In the genomic region with DNA sequence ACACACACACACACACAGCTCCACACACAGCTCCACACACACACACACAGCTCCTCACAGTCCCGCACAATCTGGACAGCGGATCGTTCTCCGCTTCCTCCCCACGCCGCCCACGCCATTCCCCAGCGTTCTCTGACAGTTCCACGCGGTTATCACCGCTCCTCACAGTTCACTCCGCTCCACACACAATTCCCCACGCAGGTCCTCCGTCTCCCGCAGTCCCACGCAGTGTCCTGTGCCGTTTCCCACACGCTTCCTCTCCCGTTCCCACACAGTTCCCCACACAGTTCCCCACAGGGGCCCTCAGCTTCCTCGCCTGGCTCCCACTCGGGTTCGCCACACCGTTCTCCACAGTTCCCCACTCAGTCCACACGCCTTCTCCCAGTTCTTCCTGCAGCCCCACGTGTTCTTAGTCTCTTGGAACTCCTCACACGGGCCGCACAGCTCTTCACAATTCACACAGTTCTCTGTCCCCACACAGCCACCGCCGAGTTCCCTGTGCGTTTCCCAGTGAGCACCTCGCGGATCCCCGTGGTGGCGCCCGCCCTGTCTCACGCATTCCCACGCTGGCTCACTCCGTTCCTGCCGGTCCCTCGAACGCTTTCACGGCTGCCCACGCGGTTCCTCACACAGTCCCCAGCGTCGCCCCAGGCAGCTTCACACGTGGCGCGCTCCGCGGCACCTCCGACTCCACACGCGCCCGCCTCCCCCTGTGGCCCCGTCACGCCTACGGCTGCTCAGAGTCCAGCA, we compare ENCODE assay signal across 17 cellular contexts. TPM values are rescaled to one million over a fixed set of nuclear protein-coding genes. Genes with fewer than 3 reads are reported as not detected.
"Had no signal": no experiment of that assay in that cellular context is flagged by ENCODE, and none has a peak within 500 bp of the region (broad histone marks: within the 10 kb centered on the region; RNA-seq: fewer than 3 reads in every experiment).

No MANE protein-coding gene starts in this region.

- H3K9me3 ChIP-seq: SJCRH30, transverse colon had no signal

- H3K4me3 Mint-ChIP-seq: activated CD4-positive, alpha-beta T cell treated with anti-CD3 and anti-CD28 coated beads, Interleukin-2, amount 10 ng/mL, durations not matched to agents 7 days and 5 days; activated T-cell treated with anti-CD3 and anti-CD28 coated beads, Interleukin-2, amount 50 U/mL, for 72 hours; brain; immature natural killer cell; T-helper 2 cell treated with Interferon-gamma antibody and Interleukin-4, amounts not matched to agents 5 μg/mL and 100 μg/mL, for 36 hours had no signal

- H3K36me3 ChIP-seq: SJCRH30, transverse colon had no signal

- H3K4me1 ChIP-seq: foreskin keratinocyte, parathyroid adenoma, SJCRH30, transverse colon had no signal

- H2AFZ ChIP-seq: parathyroid adenoma had no signal

- H3K4me1 Mint-ChIP-seq: activated CD4-positive, alpha-beta T cell treated with anti-CD3 and anti-CD28 coated beads, Interleukin-2, amount 10 ng/mL, durations not matched to agents 7 days and 5 days; brain; immature natural killer cell had no signal

- ATAC-seq: activated naive CD4-positive, alpha-beta T cell treated with anti-CD3 and anti-CD28 coated beads, Interleukin-2, amount 50 U/mL, for 72 hours; activated T-cell treated with anti-CD3 and anti-CD28 coated beads, Interleukin-2, amount 50 U/mL, for 72 hours; foreskin keratinocyte had no signal

- H3K79me2 ChIP-seq: parathyroid adenoma had no signal

- H3K27me3 Mint-ChIP-seq: activated CD4-positive, alpha-beta T cell treated with anti-CD3 and anti-CD28 coated beads, Interleukin-2, amount 10 ng/mL, durations not matched to agents 7 days and 5 days; brain had no signal

- H3K36me3 Mint-ChIP-seq: activated naive CD4-positive, alpha-beta T cell treated with anti-CD3 and anti-CD28 coated beads, Interleukin-2, amount 50 U/mL, for 72 hours; immature natural killer cell had no signal

- H3K27ac ChIP-seq: foreskin keratinocyte, parathyroid adenoma, SJCRH30, transverse colon had no signal

- DNase-seq: activated CD4-positive, alpha-beta T cell treated with anti-CD3 and anti-CD28 coated beads, Interleukin-2, amount 10 ng/mL, durations not matched to agents 7 days and 5 days; activated CD4-positive, CD25-positive, alpha-beta regulatory T cell; activated CD8-positive, alpha-beta memory T cell treated with anti-CD3 and anti-CD28 coated beads, Interleukin-2, amount 50 U/mL, for 48 hours; activated gamma-delta T cell; activated T-cell treated with anti-CD3 and anti-CD28 coated beads, Interleukin-2, amount 50 U/mL, for 72 hours; amniotic stem cell; effector memory CD4-positive, alpha-beta T cell; foreskin keratinocyte; immature natural killer cell; midbrain; SJCRH30; transverse colon had no signal

- H3K9me3 Mint-ChIP-seq: activated CD4-positive, alpha-beta T cell treated with anti-CD3 and anti-CD28 coated beads, Interleukin-2, amount 10 ng/mL, durations not matched to agents 7 days and 5 days; activated naive CD4-positive, alpha-beta T cell treated with anti-CD3 and anti-CD28 coated beads, Interleukin-2, amount 50 U/mL, for 72 hours; activated T-cell treated with anti-CD3 and anti-CD28 coated beads, Interleukin-2, amount 50 U/mL, for 72 hours; brain; immature natural killer cell; T-helper 2 cell treated with Interferon-gamma antibody and Interleukin-4, amounts not matched to agents 5 μg/mL and 100 μg/mL, for 36 hours had no signal

- H3K9ac ChIP-seq: parathyroid adenoma had no signal

- H3K27ac Mint-ChIP-seq: activated CD4-positive, alpha-beta T cell treated with anti-CD3 and anti-CD28 coated beads, Interleukin-2, amount 10 ng/mL, durations not matched to agents 7 days and 5 days; activated naive CD4-positive, alpha-beta T cell treated with anti-CD3 and anti-CD28 coated beads, Interleukin-2, amount 50 U/mL, for 72 hours; activated T-cell treated with anti-CD3 and anti-CD28 coated beads, Interleukin-2, amount 50 U/mL, for 72 hours; brain; immature natural killer cell; T-helper 2 cell treated with Interferon-gamma antibody and Interleukin-4, amounts not matched to agents 5 μg/mL and 100 μg/mL, for 36 hours had no signal

- H3K4me3 ChIP-seq: lung, SJCRH30, transverse colon had no signal

- H3K27me3 ChIP-seq: foreskin keratinocyte, SJCRH30 had no signal

RNA-seq across cellular contexts. Expression of a gene that starts 38.4 kb away (rescaled TPM):
- total RNA-seq: foreskin keratinocyte had no signal
- polyA plus RNA-seq: foreskin keratinocyte, immature natural killer cell had no signal
